3 cellular contexts compared by ENCODE assay signal in the genomic region with DNA sequence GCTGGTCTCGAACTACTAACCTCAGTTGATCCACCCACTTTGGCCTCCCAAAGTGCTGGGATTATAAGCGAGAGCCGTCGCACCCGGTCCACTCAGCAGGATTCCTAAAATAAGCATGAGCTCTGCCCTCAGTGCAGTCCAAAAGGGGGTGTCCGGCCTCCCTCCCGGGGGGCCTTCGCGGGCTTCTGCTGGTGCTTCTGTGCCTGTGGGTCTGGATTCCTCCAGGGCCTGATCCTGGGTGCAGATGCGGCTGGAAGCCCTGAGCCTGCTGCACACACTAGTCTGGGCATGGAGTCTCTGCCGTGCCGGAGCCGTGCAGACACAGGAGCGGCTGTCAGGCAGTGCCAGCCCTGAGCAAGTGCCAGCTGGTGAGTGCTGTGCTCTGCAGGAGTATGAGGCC. TPM values are rescaled to one million over a fixed set of nuclear protein-coding genes. Genes with fewer than 3 reads are reported as not detected.
"Had no signal": no experiment of that assay in that cellular context is flagged by ENCODE, and none has a peak within 500 bp of the region (broad histone marks: within the 10 kb centered on the region; RNA-seq: fewer than 3 reads in every experiment).

No MANE protein-coding gene starts in this region.

RNA-seq across cellular contexts. Expression of a gene that starts 23.5 kb away (rescaled TPM):
- total RNA-seq: mononuclear cell, myocyte had no signal
- polyA plus RNA-seq: immature natural killer cell had no signal
